In genomic region chr9:109875495-109875894, GRCh38 we compare ENCODE assay signal across 24 cellular contexts.
"Had no signal": no experiment of that assay in that cellular context is flagged by ENCODE, and none has a peak within 500 bp of the region (broad histone marks: within the 10 kb centered on the region; RNA-seq: fewer than 3 reads in every experiment).

No MANE protein-coding gene starts in this region.

- H3K4me3 Mint-ChIP-seq: mesothelial cell of epicardium; naive B cell; naive thymus-derived CD8-positive, alpha-beta T cell had no signal

- H3K9me3 Mint-ChIP-seq: mesothelial cell of epicardium; naive B cell; naive thymus-derived CD8-positive, alpha-beta T cell had no signal

- H3K9me3 ChIP-seq: esophagus squamous epithelium, gastrocnemius medialis, heart right ventricle, left lung, lower lobe of right lung, mucosa of descending colon had no signal

- H3K27ac Mint-ChIP-seq: mesothelial cell of epicardium; naive B cell; naive thymus-derived CD8-positive, alpha-beta T cell had no signal

- H3K36me3 Mint-ChIP-seq: naive thymus-derived CD8-positive, alpha-beta T cell had no signal

- H3K36me3 ChIP-seq: esophagus squamous epithelium, gastrocnemius medialis, left lung, lower lobe of right lung had no signal

- H3K27me3 ChIP-seq: dorsolateral prefrontal cortex, gastrocnemius medialis, left lung had no signal

- H3K4me1 Mint-ChIP-seq: mesothelial cell of epicardium; naive thymus-derived CD8-positive, alpha-beta T cell had no signal

- H3K4me3 ChIP-seq: coronary artery, dorsolateral prefrontal cortex, esophagus squamous epithelium, gastrocnemius medialis, heart right ventricle, left lung, lower lobe of right lung, mucosa of descending colon had no signal

- H3K27ac ChIP-seq: coronary artery, dorsolateral prefrontal cortex, epithelial cell of prostate, esophagus squamous epithelium, gastrocnemius medialis, heart right ventricle, left lung, lower lobe of right lung had no signal

- H3K4me1 ChIP-seq: esophagus squamous epithelium, gastrocnemius medialis, left lung, lower lobe of right lung had no signal

- DNase-seq: dermis blood vessel endothelial cell; dorsolateral prefrontal cortex; effector CD4-positive, alpha-beta T cell; effector memory CD4-positive, alpha-beta T cell; erythroblast; esophagus squamous epithelium; foreskin fibroblast; foreskin melanocyte; gastrocnemius medialis; glutamatergic neuron; head of caudate nucleus; heart right ventricle; hippocampal formation; left cardiac atrium; left lung; left ventricle myocardium superior; lower lobe of right lung; mesenchymal stem cell; mucosa of descending colon; naive B cell; naive thymus-derived CD8-positive, alpha-beta T cell had no signal
